In genomic region chr13:98490195-98490771, GRCh38 we compare ENCODE assay signal across 1 cellular context.
TF ChIP-seq lines count a peak whose summit lies in the region.

No MANE protein-coding gene starts in this region.

TF ChIP-seq in HepG2, 621 proteins besides CTCF, POLR2A, EP300 and RAD21 (continued from another document and continues in another):
- 0 out of 2 replicates have a peak, but pooled peaks have one; percentile 15 for TF ChIP-seq ZNF878 (CRISPR knock-in tag; IDR thresholded peaks at IDR 0.05)
- peak; percentile 92 for TF ChIP-seq ARNTL (CRISPR knock-in tag; IDR thresholded peaks at IDR 0.05)
- TF ChIP-seq MYPOP (CRISPR knock-in tag; IDR thresholded peaks at IDR 0.05): 0 out of 2 replicates have a peak, but pooled peaks have one; percentile 30
- TF ChIP-seq U2AF1 (optimal IDR thresholded peaks at IDR 0.05; ENCODE audit: low read depth, low read length): no peak
- TF ChIP-seq ZBTB2 (CRISPR knock-in tag; IDR thresholded peaks at IDR 0.05; ENCODE audit: low read depth): 0 out of 2 replicates have a peak, but pooled peaks have one; percentile 30
- peak; percentile 46; the same call in 1 of the 2 replicates for TF ChIP-seq SIN3A (IDR thresholded peaks at IDR 0.05; ENCODE audit: borderline replicate concordance, low read depth, low read length)
- TF ChIP-seq, protein P1, sequence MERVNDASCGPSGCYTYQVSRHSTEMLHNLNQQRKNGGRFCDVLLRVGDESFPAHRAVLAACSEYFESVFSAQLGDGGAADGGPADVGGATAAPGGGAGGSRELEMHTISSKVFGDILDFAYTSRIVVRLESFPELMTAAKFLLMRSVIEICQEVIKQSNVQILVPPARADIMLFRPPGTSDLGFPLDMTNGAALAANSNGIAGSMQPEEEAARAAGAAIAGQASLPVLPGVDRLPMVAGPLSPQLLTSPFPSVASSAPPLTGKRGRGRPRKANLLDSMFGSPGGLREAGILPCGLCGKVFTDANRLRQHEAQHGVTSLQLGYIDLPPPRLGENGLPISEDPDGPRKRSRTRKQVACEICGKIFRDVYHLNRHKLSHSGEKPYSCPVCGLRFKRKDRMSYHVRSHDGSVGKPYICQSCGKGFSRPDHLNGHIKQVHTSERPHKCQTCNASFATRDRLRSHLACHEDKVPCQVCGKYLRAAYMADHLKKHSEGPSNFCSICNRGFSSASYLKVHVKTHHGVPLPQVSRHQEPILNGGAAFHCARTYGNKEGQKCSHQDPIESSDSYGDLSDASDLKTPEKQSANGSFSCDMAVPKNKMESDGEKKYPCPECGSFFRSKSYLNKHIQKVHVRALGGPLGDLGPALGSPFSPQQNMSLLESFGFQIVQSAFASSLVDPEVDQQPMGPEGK (CRISPR knock-in tag; IDR thresholded peaks at IDR 0.05): peak; percentile 84
- TF ChIP-seq ZNF749 (CRISPR knock-in tag; IDR thresholded peaks at IDR 0.05; ENCODE audit: borderline replicate concordance): no peak
- peak; percentile 77 for TF ChIP-seq SAP130 (CRISPR knock-in tag; IDR thresholded peaks at IDR 0.05; ENCODE audit: low read depth)
- TF ChIP-seq ZNF800 (CRISPR knock-in tag; IDR thresholded peaks at IDR 0.05): peak; percentile 71; the same call in 1 of the 2 replicates
- TF ChIP-seq ZNF766 (CRISPR knock-in tag; IDR thresholded peaks at IDR 0.05; ENCODE audit: borderline replicate concordance): no peak
- peak; percentile 96 for TF ChIP-seq PRDM15 (CRISPR knock-in tag; IDR thresholded peaks at IDR 0.05)
- TF ChIP-seq SOX6 (IDR thresholded peaks at IDR 0.05): no peak
- peak; percentile 98 for TF ChIP-seq SOX6 (CRISPR knock-in tag; IDR thresholded peaks at IDR 0.05)
- TF ChIP-seq CEBPB (IDR thresholded peaks at IDR 0.05; ENCODE audit: borderline replicate concordance, low read depth, low read length): peak; percentile 34; the same call in 1 of the 2 replicates
- TF ChIP-seq, protein P2, sequence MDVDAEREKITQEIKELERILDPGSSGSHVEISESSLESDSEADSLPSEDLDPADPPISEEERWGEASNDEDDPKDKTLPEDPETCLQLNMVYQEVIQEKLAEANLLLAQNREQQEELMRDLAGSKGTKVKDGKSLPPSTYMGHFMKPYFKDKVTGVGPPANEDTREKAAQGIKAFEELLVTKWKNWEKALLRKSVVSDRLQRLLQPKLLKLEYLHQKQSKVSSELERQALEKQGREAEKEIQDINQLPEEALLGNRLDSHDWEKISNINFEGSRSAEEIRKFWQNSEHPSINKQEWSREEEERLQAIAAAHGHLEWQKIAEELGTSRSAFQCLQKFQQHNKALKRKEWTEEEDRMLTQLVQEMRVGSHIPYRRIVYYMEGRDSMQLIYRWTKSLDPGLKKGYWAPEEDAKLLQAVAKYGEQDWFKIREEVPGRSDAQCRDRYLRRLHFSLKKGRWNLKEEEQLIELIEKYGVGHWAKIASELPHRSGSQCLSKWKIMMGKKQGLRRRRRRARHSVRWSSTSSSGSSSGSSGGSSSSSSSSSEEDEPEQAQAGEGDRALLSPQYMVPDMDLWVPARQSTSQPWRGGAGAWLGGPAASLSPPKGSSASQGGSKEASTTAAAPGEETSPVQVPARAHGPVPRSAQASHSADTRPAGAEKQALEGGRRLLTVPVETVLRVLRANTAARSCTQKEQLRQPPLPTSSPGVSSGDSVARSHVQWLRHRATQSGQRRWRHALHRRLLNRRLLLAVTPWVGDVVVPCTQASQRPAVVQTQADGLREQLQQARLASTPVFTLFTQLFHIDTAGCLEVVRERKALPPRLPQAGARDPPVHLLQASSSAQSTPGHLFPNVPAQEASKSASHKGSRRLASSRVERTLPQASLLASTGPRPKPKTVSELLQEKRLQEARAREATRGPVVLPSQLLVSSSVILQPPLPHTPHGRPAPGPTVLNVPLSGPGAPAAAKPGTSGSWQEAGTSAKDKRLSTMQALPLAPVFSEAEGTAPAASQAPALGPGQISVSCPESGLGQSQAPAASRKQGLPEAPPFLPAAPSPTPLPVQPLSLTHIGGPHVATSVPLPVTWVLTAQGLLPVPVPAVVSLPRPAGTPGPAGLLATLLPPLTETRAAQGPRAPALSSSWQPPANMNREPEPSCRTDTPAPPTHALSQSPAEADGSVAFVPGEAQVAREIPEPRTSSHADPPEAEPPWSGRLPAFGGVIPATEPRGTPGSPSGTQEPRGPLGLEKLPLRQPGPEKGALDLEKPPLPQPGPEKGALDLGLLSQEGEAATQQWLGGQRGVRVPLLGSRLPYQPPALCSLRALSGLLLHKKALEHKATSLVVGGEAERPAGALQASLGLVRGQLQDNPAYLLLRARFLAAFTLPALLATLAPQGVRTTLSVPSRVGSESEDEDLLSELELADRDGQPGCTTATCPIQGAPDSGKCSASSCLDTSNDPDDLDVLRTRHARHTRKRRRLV (CRISPR knock-in tag; IDR thresholded peaks at IDR 0.05): no peak
- TF ChIP-seq ZFP90 (CRISPR knock-in tag; IDR thresholded peaks at IDR 0.05; ENCODE audit: borderline replicate concordance): 0 out of 2 replicates have a peak, but pooled peaks have one; percentile 28
- no peak; the same call in 1 of the 2 replicates for TF ChIP-seq ZNF331 (CRISPR knock-in tag; IDR thresholded peaks at IDR 0.05)
- TF ChIP-seq CBFB (CRISPR knock-in tag; IDR thresholded peaks at IDR 0.05): no peak
- TF ChIP-seq AHDC1 (CRISPR knock-in tag; IDR thresholded peaks at IDR 0.05; ENCODE audit: borderline replicate concordance): peak; percentile 61; the same call in 1 of the 2 replicates
- no peak for TF ChIP-seq HMG20B (CRISPR knock-in tag; conservative IDR thresholded peaks at IDR 0.05)
- TF ChIP-seq, protein P3, sequence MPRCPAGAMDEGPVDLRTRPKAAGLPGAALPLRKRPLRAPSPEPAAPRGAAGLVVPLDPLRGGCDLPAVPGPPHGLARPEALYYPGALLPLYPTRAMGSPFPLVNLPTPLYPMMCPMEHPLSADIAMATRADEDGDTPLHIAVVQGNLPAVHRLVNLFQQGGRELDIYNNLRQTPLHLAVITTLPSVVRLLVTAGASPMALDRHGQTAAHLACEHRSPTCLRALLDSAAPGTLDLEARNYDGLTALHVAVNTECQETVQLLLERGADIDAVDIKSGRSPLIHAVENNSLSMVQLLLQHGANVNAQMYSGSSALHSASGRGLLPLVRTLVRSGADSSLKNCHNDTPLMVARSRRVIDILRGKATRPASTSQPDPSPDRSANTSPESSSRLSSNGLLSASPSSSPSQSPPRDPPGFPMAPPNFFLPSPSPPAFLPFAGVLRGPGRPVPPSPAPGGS (CRISPR knock-in tag; IDR thresholded peaks at IDR 0.05): no peak
- peak; percentile 38; the same call in 1 of the 2 replicates for TF ChIP-seq HDAC2 (CRISPR knock-in tag; IDR thresholded peaks at IDR 0.05)
- TF ChIP-seq ZNF362 (CRISPR knock-in tag; IDR thresholded peaks at IDR 0.05; ENCODE audit: borderline replicate concordance): peak; percentile 23; the same call in 1 of the 2 replicates
